In genomic region chr20:32281711-32282110, GRCh38 we compare ENCODE assay signal across 14 cellular contexts. TPM values are rescaled to one million over a fixed set of nuclear protein-coding genes. Genes with fewer than 3 reads are reported as not detected.
DNase-seq lines count a peak whose midpoint lies in the region; ATAC-seq and TF ChIP-seq lines count a peak whose summit lies in the region.
"Had no signal": no experiment of that assay in that cellular context is flagged by ENCODE, and none has a peak within 500 bp of the region (broad histone marks: within the 10 kb centered on the region; RNA-seq: fewer than 3 reads in every experiment).

No MANE protein-coding gene starts in this region.

- H3K4me3 Mint-ChIP-seq in activated CD4-positive, alpha-beta memory T cell treated with anti-CD3 and anti-CD28 coated beads for 36 hours = no peak overlapping the region
- no peak overlapping the region for H3K4me3 Mint-ChIP-seq in activated CD4-positive, alpha-beta memory T cell treated with anti-CD3 and anti-CD28 coated beads, Interleukin-2, amount 10 ng/mL, durations not matched to agents 7 days and 5 days
- H3K4me3 Mint-ChIP-seq in CD4-positive, alpha-beta memory T cell = no peak overlapping the region
- no peak overlapping the region for H3K4me3 Mint-ChIP-seq in effector memory CD8-positive, alpha-beta T cell
- H3K4me3 Mint-ChIP-seq: nephron progenitor cell had no signal

- H3K4me1 ChIP-seq in CD4-positive, alpha-beta memory T cell (ENCODE audit: insufficient read depth, low read length) = peaks cover 54% of the 10 kb centered on the region

- peaks cover 30% of the 10 kb centered on the region for H3K36me3 Mint-ChIP-seq in activated CD4-positive, alpha-beta memory T cell treated with anti-CD3 and anti-CD28 coated beads for 36 hours
- H3K36me3 Mint-ChIP-seq in activated CD4-positive, alpha-beta memory T cell treated with anti-CD3 and anti-CD28 coated beads, Interleukin-2, amount 10 ng/mL, durations not matched to agents 7 days and 5 days (ENCODE audit: low read depth) = peaks cover 27% of the 10 kb centered on the region
- peaks cover 4 to 6% of the 10 kb centered on the region in 2 donors for H3K36me3 Mint-ChIP-seq in CD4-positive, alpha-beta memory T cell
- peaks cover 19% of the 10 kb centered on the region for H3K36me3 Mint-ChIP-seq in effector memory CD8-positive, alpha-beta T cell (ENCODE audit: insufficient read depth)

- POLR2A ChIA-PET in activated CD4-positive, alpha-beta memory T cell treated with anti-CD3 and anti-CD28 coated beads for 36 hours (lab: Charles Lee) = interaction anchor here (0.7 to 1.5 kb wide), 5 partner anchors 20 to 200 kb away, joined by 3 to 4 read pairs (median 3); no protein-coding TSS in a partner anchor
- POLR2A ChIA-PET in activated CD4-positive, alpha-beta memory T cell treated with anti-CD3 and anti-CD28 coated beads, Interleukin-2, amount 10 ng/mL, durations not matched to agents 7 days and 5 days (lab: Charles Lee) = interaction anchor here (2.8 kb wide), 1 partner anchor 76 kb away, joined by 7 read pairs; the partner anchor contains the start of gene ASXL1
- POLR2A ChIA-PET in CD4-positive, alpha-beta memory T cell (lab: Charles Lee; ENCODE audit: partially characterized antibody) = no interaction called here

- peaks cover 81% of the 10 kb centered on the region for H3K4me1 Mint-ChIP-seq in activated CD4-positive, alpha-beta memory T cell treated with anti-CD3 and anti-CD28 coated beads for 36 hours (ENCODE audit: low read depth)
- peaks cover 75% of the 10 kb centered on the region for H3K4me1 Mint-ChIP-seq in activated CD4-positive, alpha-beta memory T cell treated with anti-CD3 and anti-CD28 coated beads, Interleukin-2, amount 10 ng/mL, durations not matched to agents 7 days and 5 days
- H3K4me1 Mint-ChIP-seq in CD4-positive, alpha-beta memory T cell = peaks cover 47 to 74% (median 61%) of the 10 kb centered on the region in 4 donors
- H3K4me1 Mint-ChIP-seq in effector memory CD8-positive, alpha-beta T cell (ENCODE audit: low read depth in 2 of 2) = peaks cover 43 to 46% of the 10 kb centered on the region in 2 donors

- H3K27ac ChIP-seq in CD4-positive, alpha-beta memory T cell (ENCODE audit: low read depth, low read length) = no peak overlapping the region
- H3K27ac ChIP-seq in VCaP = peak overlapping the region; percentile 54
- H3K27ac ChIP-seq: KMS-11, vagina had no signal

- no peaks in the 10 kb centered on the region for H3K36me3 ChIP-seq in CD4-positive, alpha-beta memory T cell (ENCODE audit: insufficient read depth, low read length)
- H3K36me3 ChIP-seq: vagina had no signal

- no peaks in the 10 kb centered on the region for H3K27me3 Mint-ChIP-seq in activated CD4-positive, alpha-beta memory T cell treated with anti-CD3 and anti-CD28 coated beads for 36 hours
- H3K27me3 Mint-ChIP-seq in activated CD4-positive, alpha-beta memory T cell treated with anti-CD3 and anti-CD28 coated beads, Interleukin-2, amount 10 ng/mL, durations not matched to agents 7 days and 5 days = no peaks in the 10 kb centered on the region
- H3K27me3 Mint-ChIP-seq in CD4-positive, alpha-beta memory T cell = no peaks in the 10 kb centered on the region
- H3K27me3 Mint-ChIP-seq in effector memory CD8-positive, alpha-beta T cell = no peaks in the 10 kb centered on the region

- H3K9me3 Mint-ChIP-seq in activated CD4-positive, alpha-beta memory T cell treated with anti-CD3 and anti-CD28 coated beads for 36 hours = no peaks in the 10 kb centered on the region
- H3K9me3 Mint-ChIP-seq in activated CD4-positive, alpha-beta memory T cell treated with anti-CD3 and anti-CD28 coated beads, Interleukin-2, amount 10 ng/mL, durations not matched to agents 7 days and 5 days = no peaks in the 10 kb centered on the region
- H3K9me3 Mint-ChIP-seq in CD4-positive, alpha-beta memory T cell = peaks cover 0 to 1% (median 0%) of the 10 kb centered on the region in 8 donors
- H3K9me3 Mint-ChIP-seq in effector memory CD8-positive, alpha-beta T cell = no peaks in the 10 kb centered on the region
- H3K9me3 Mint-ChIP-seq: nephron progenitor cell had no signal

- DNase-seq in activated CD4-positive, alpha-beta memory T cell treated with anti-CD3 and anti-CD28 coated beads for 36 hours = peak; percentile 72
- no peak for DNase-seq in activated CD4-positive, alpha-beta memory T cell treated with anti-CD3 and anti-CD28 coated beads, Interleukin-2, amount 10 ng/mL, durations not matched to agents 7 days and 5 days
- DNase-seq in CD4-positive, alpha-beta memory T cell = no peak
- DNase-seq in effector memory CD8-positive, alpha-beta T cell = no peak
- DNase-seq in islet precursor cell (no peak), NCI-H69 (lab: John Stamatoyannopoulos, UW) (no peak), NCI-H2196 (lab: John Stamatoyannopoulos, UW; ENCODE audit: unreplicated experiment) (no peak)
- DNase-seq: activated CD8-positive, alpha-beta memory T cell treated with anti-CD3 and anti-CD28 coated beads, Interleukin-2, amount 50 U/mL, for 48 hours; mammary epithelial cell; nephron progenitor cell had no signal

- no peaks in the 10 kb centered on the region for H3K27me3 ChIP-seq in CD4-positive, alpha-beta memory T cell (ENCODE audit: insufficient read depth, low read length)
- H3K27me3 ChIP-seq: vagina had no signal

- TF ChIP-seq CTCF in VCaP (conservative IDR thresholded peaks at IDR 0.05) = no peak

- intact Hi-C loops in activated CD4-positive, alpha-beta memory T cell treated with anti-CD3 and anti-CD28 coated beads for 36 hours (cut with micrococcal nuclease) = loop anchor here (10.0 kb wide), 1 partner anchor 203 kb away; no protein-coding TSS in a partner anchor
- intact Hi-C loops in CD4-positive, alpha-beta memory T cell (cut with micrococcal nuclease) = no loop called here

- CTCF ChIA-PET in activated CD4-positive, alpha-beta memory T cell treated with anti-CD3 and anti-CD28 coated beads for 36 hours (lab: Charles Lee) = no interaction called here
- CTCF ChIA-PET in activated CD4-positive, alpha-beta memory T cell treated with anti-CD3 and anti-CD28 coated beads, Interleukin-2, amount 10 ng/mL, durations not matched to agents 7 days and 5 days (lab: Charles Lee) = no interaction called here
- CTCF ChIA-PET in CD4-positive, alpha-beta memory T cell (lab: Charles Lee; ENCODE audit: partially characterized antibody) = no interaction called here

- peak overlapping the region; percentile 75 for H3K27ac Mint-ChIP-seq in activated CD4-positive, alpha-beta memory T cell treated with anti-CD3 and anti-CD28 coated beads for 36 hours
- no peak overlapping the region for H3K27ac Mint-ChIP-seq in activated CD4-positive, alpha-beta memory T cell treated with anti-CD3 and anti-CD28 coated beads, Interleukin-2, amount 10 ng/mL, durations not matched to agents 7 days and 5 days
- H3K27ac Mint-ChIP-seq in CD4-positive, alpha-beta memory T cell = peak overlapping the region in 5 of 7 donors; percentile 5 to 86 (median 70)
- H3K27ac Mint-ChIP-seq in effector memory CD8-positive, alpha-beta T cell = peak overlapping the region; percentile 10 to 81
- H3K27ac Mint-ChIP-seq: nephron progenitor cell had no signal

- H3K9me3 ChIP-seq in CD4-positive, alpha-beta memory T cell (ENCODE audit: control insufficient read depth in 1 of 2, low read length in 2 of 2) = no peaks in the 10 kb centered on the region
- H3K9me3 ChIP-seq: vagina had no signal

- no peak overlapping the region for H3K4me3 ChIP-seq in CD4-positive, alpha-beta memory T cell (ENCODE audit: low read length in 2 of 2)
- H3K4me3 ChIP-seq: vagina had no signal

- ATAC-seq in effector memory CD8-positive, alpha-beta T cell (replicated peaks) = no peak
- ATAC-seq: HCT116 had no signal

RNA-seq across cellular contexts. Expression of gene KIF3B, which starts 4.3 kb away (rescaled TPM):
- total RNA-seq in activated CD4-positive, alpha-beta memory T cell treated with anti-CD3 and anti-CD28 coated beads for 36 hours = 10 to 100 TPM; 38.9 to 39.4 TPM
- total RNA-seq in activated CD4-positive, alpha-beta memory T cell treated with anti-CD3 and anti-CD28 coated beads, Interleukin-2, amount 10 ng/mL, durations not matched to agents 7 days and 5 days = 10 to 100 TPM; 23.1 to 23.4 TPM
- 10 to 100 TPM; 14.2 to 14.5 TPM for total RNA-seq in CD4-positive, alpha-beta memory T cell
- polyA plus RNA-seq in CD4-positive, alpha-beta memory T cell = 1 to 10 TPM; 1.6 to 5.2 TPM
